ENCODE assay signal across 2 cellular contexts in genomic region chr2:79910643-79911042, GRCh38.
TF ChIP-seq lines count a peak whose summit lies in the region.

No MANE protein-coding gene starts in this region.

TF ChIP-seq in HepG2, 621 proteins besides CTCF, POLR2A, EP300 and RAD21 (continued from another document):
- TF ChIP-seq ZNF20 (CRISPR knock-in tag; IDR thresholded peaks at IDR 0.05) (no peak), EED (CRISPR knock-in tag; IDR thresholded peaks at IDR 0.05) (no peak), ZBTB21 (CRISPR knock-in tag; IDR thresholded peaks at IDR 0.05) (no peak), MAFF (IDR thresholded peaks at IDR 0.05; ENCODE audit: low read depth, low read length) (no peak), ZIK1 (CRISPR knock-in tag; IDR thresholded peaks at IDR 0.05; ENCODE audit: borderline replicate concordance, low read depth) (no peak), ZNF782 (CRISPR knock-in tag; IDR thresholded peaks at IDR 0.05; ENCODE audit: borderline replicate concordance) (no peak)
TF ChIP-seq in HepG2: peak in this region for 0.

TF ChIP-seq in WTC11, 78 proteins besides CTCF, POLR2A, EP300 and RAD21 (continued from another document):
- no peak for TF ChIP-seq IRF1 (CRISPR knock-in tag; IDR thresholded peaks at IDR 0.05)
- TF ChIP-seq HMGA2 (CRISPR knock-in tag; IDR thresholded peaks at IDR 0.05) = no peak
- TF ChIP-seq MAX (CRISPR knock-in tag; IDR thresholded peaks at IDR 0.05) = no peak
- no peak for TF ChIP-seq ZBTB21 (CRISPR knock-in tag; IDR thresholded peaks at IDR 0.05; ENCODE audit: borderline replicate concordance)
- no peak for TF ChIP-seq ERG (CRISPR knock-in tag; IDR thresholded peaks at IDR 0.05)
- no peak for TF ChIP-seq PREB (CRISPR knock-in tag; IDR thresholded peaks at IDR 0.05; ENCODE audit: borderline replicate concordance)
- TF ChIP-seq ZSCAN18 (CRISPR knock-in tag; IDR thresholded peaks at IDR 0.05) = no peak
- TF ChIP-seq SMAD3 (CRISPR knock-in tag; IDR thresholded peaks at IDR 0.05; ENCODE audit: borderline replicate concordance) = no peak
- no peak for TF ChIP-seq USF1 (CRISPR knock-in tag; IDR thresholded peaks at IDR 0.05)
